ENCODE assay signal across 18 cellular contexts in genomic region chr10:1293636-1294440, GRCh38.
DNase-seq lines count a peak whose midpoint lies in the region; ATAC-seq and TF ChIP-seq lines count a peak whose summit lies in the region.
"Had no signal": no experiment of that assay in that cellular context is flagged by ENCODE, and none has a peak within 500 bp of the region (broad histone marks: within the 10 kb centered on the region; RNA-seq: fewer than 3 reads in every experiment).

No MANE protein-coding gene starts in this region.

- peaks cover 0 to 3% (median 0%) of the 10 kb centered on the region in 5 experiments for H3K9me3 Mint-ChIP-seq in brain
- no peaks in the 10 kb centered on the region for H3K9me3 Mint-ChIP-seq in naive thymus-derived CD4-positive, alpha-beta T cell
- H3K9me3 Mint-ChIP-seq: activated CD4-positive, alpha-beta T cell treated with anti-CD3 and anti-CD28 coated beads, Interleukin-2, amount 10 ng/mL, durations not matched to agents 7 days and 5 days; activated naive CD4-positive, alpha-beta T cell treated with anti-CD3 and anti-CD28 coated beads, Interleukin-2, amount 50 U/mL, for 72 hours; immature natural killer cell had no signal

- no peak for ATAC-seq in naive thymus-derived CD4-positive, alpha-beta T cell
- ATAC-seq: activated naive CD4-positive, alpha-beta T cell treated with anti-CD3 and anti-CD28 coated beads, Interleukin-2, amount 50 U/mL, for 72 hours; psoas muscle had no signal

- H4K20me1 ChIP-seq in mammary epithelial cell (ENCODE audit: insufficient read depth, low read length) = no peaks in the 10 kb centered on the region

- no TSS peak for BruUV-seq in mammary epithelial cell (replicated peaks; lab: Mats Ljungman, UMichigan)

- dilution Hi-C loops in mammary epithelial cell (cut with HindIII; ENCODE audit: low sequenced_read_pairs) = no loop called here

- DNase-seq in ELF-1 (ENCODE audit: low read depth, low spot score) = peak; percentile 45
- DNase-seq in iPS-NIHi7 (ENCODE audit: extremely low spot score) = peak; percentile 49
- DNase-seq in posterior cingulate gyrus = peak in 6 of 10 donors; percentile 23 to 89 (median 62)
- no peak for DNase-seq in naive thymus-derived CD4-positive, alpha-beta T cell
- DNase-seq in iPS-NIHi11 (ENCODE audit: low spot score) = no peak
- DNase-seq in effector CD8-positive, alpha-beta T cell (lab: John Stamatoyannopoulos, UW) = no peak
- no peak for DNase-seq in mammary epithelial cell
- DNase-seq: activated CD4-positive, alpha-beta T cell treated with anti-CD3 and anti-CD28 coated beads, Interleukin-2, amount 10 ng/mL, durations not matched to agents 7 days and 5 days; foreskin fibroblast; immature natural killer cell; KBM-7; NCI-H1092; NCI-H446 treated with DMSO at 0.1 percent for 48 hours; psoas muscle; T1000 had no signal

- no peak overlapping the region for H3K9ac ChIP-seq in mammary epithelial cell (ENCODE audit: insufficient read depth, low read length)

- H3K4me1 ChIP-seq in naive thymus-derived CD4-positive, alpha-beta T cell (ENCODE audit: control insufficient read depth in 2 of 2, insufficient read depth in 2 of 2, low read length in 2 of 2) = no peaks in the 10 kb centered on the region
- peaks cover 12% of the 10 kb centered on the region for H3K4me1 ChIP-seq in mammary epithelial cell (ENCODE audit: insufficient read depth, low read length)
- H3K4me1 ChIP-seq: breast epithelium, psoas muscle had no signal

- peaks cover 4% of the 10 kb centered on the region for H3K27me3 Mint-ChIP-seq in brain
- H3K27me3 Mint-ChIP-seq in naive thymus-derived CD4-positive, alpha-beta T cell = peaks cover 8 to 21% (median 20%) of the 10 kb centered on the region in 5 donors

- CTCF ChIA-PET in naive thymus-derived CD4-positive, alpha-beta T cell (lab: Charles Lee) = no interaction called here
- CTCF ChIA-PET in mammary epithelial cell (lab: Charles Lee; ENCODE audit: low non-redundant PET) = no interaction called here

- H3K4me3 Mint-ChIP-seq in brain = peak overlapping the region; percentile 19 to 71 (median 54)
- H3K4me3 Mint-ChIP-seq in naive thymus-derived CD4-positive, alpha-beta T cell = no peak overlapping the region
- H3K4me3 Mint-ChIP-seq: activated CD4-positive, alpha-beta T cell treated with anti-CD3 and anti-CD28 coated beads, Interleukin-2, amount 10 ng/mL, durations not matched to agents 7 days and 5 days; immature natural killer cell had no signal

- no peaks in the 10 kb centered on the region for H3K36me3 ChIP-seq in naive thymus-derived CD4-positive, alpha-beta T cell (ENCODE audit: control insufficient read depth in 2 of 3, insufficient read depth in 3 of 3, low read length in 3 of 3)
- H3K36me3 ChIP-seq in mammary epithelial cell (ENCODE audit: insufficient read depth, low read length) = no peaks in the 10 kb centered on the region
- H3K36me3 ChIP-seq: breast epithelium had no signal

- H3K36me3 Mint-ChIP-seq in brain = no peaks in the 10 kb centered on the region
- H3K36me3 Mint-ChIP-seq in naive thymus-derived CD4-positive, alpha-beta T cell = peaks cover 0 to 3% (median 0%) of the 10 kb centered on the region in 5 donors
- H3K36me3 Mint-ChIP-seq: activated naive CD4-positive, alpha-beta T cell treated with anti-CD3 and anti-CD28 coated beads, Interleukin-2, amount 50 U/mL, for 72 hours; immature natural killer cell had no signal

- no peaks in the 10 kb centered on the region for H3K9me3 ChIP-seq in naive thymus-derived CD4-positive, alpha-beta T cell (ENCODE audit: control insufficient read depth in 2 of 3, low read length in 3 of 3)
- peaks cover 6% of the 10 kb centered on the region for H3K9me3 ChIP-seq in mammary epithelial cell (replicated peaks; ENCODE audit: insufficient read depth, low read length)
- H3K9me3 ChIP-seq: breast epithelium, psoas muscle had no signal

- H2AFZ ChIP-seq in mammary epithelial cell (ENCODE audit: low read depth, low read length) = no peak overlapping the region

- H3K4me1 Mint-ChIP-seq in brain = peaks cover 93% of the 10 kb centered on the region
- H3K4me1 Mint-ChIP-seq in naive thymus-derived CD4-positive, alpha-beta T cell = peaks cover under 1 to 21% (median 11%) of the 10 kb centered on the region in 7 donors

- POLR2A ChIA-PET in naive thymus-derived CD4-positive, alpha-beta T cell (lab: Charles Lee) = no interaction called here

- H3K4me3 ChIP-seq in naive thymus-derived CD4-positive, alpha-beta T cell (ENCODE audit: low read length) = no peak overlapping the region
- H3K4me3 ChIP-seq in mammary epithelial cell (replicated peaks in 1 of 3; ENCODE audit: insufficient read depth in 1 of 3, low read depth in 2 of 3, low read length in 3 of 3) = no peak overlapping the region
- H3K4me3 ChIP-seq: breast epithelium, psoas muscle had no signal

- H3K79me2 ChIP-seq in mammary epithelial cell (ENCODE audit: insufficient read depth, low read length) = no peaks in the 10 kb centered on the region

- no peak overlapping the region for H3K4me2 ChIP-seq in mammary epithelial cell (ENCODE audit: insufficient read depth, low read depth, low read length)

- in situ Hi-C loops in mammary epithelial cell (cut with MboI; ENCODE audit: low sequenced_read_pairs in 2 of 2) = no loop called here

- no peak for TF ChIP-seq CTCF in brain (conservative IDR thresholded peaks at IDR 0.05)
- no peak for TF ChIP-seq CTCF in mammary epithelial cell (conservative IDR thresholded peaks at IDR 0.05 in 1 of 2, IDR thresholded peaks at IDR 0.05 in 1 of 2; ENCODE audit: extremely low read depth in 1 of 2, insufficient read depth in 1 of 2, low read depth in 1 of 2, low read length in 2 of 2)

- WGBS in mammary epithelial cell (ENCODE audit: low coverage, missing lambda C conversion rate) = 53% methylated on average over 8 of the region's 10 CpGs

- intact Hi-C loops in posterior cingulate gyrus (cut with DNase I) = no loop called here
- intact Hi-C loops in naive thymus-derived CD4-positive, alpha-beta T cell (cut with micrococcal nuclease) = no loop called here
- intact Hi-C loops in mammary epithelial cell (cut with micrococcal nuclease) = no loop called here

- peak overlapping the region; percentile 19 to 100 (median 91) for H3K27ac Mint-ChIP-seq in brain
- H3K27ac Mint-ChIP-seq in naive thymus-derived CD4-positive, alpha-beta T cell = no peak overlapping the region
- H3K27ac Mint-ChIP-seq: activated CD4-positive, alpha-beta T cell treated with anti-CD3 and anti-CD28 coated beads, Interleukin-2, amount 10 ng/mL, durations not matched to agents 7 days and 5 days; activated naive CD4-positive, alpha-beta T cell treated with anti-CD3 and anti-CD28 coated beads, Interleukin-2, amount 50 U/mL, for 72 hours; immature natural killer cell had no signal

- H3K27ac ChIP-seq in naive thymus-derived CD4-positive, alpha-beta T cell (ENCODE audit: low read depth, low read length) = no peak overlapping the region
- no peak overlapping the region for H3K27ac ChIP-seq in mammary epithelial cell (ENCODE audit: insufficient read depth, low read depth, low read length)
- H3K27ac ChIP-seq: breast epithelium, psoas muscle had no signal

- H3K27me3 ChIP-seq in naive thymus-derived CD4-positive, alpha-beta T cell (ENCODE audit: control insufficient read depth in 2 of 2, insufficient read depth in 2 of 2, low read length in 2 of 2) = no peaks in the 10 kb centered on the region
- no peaks in the 10 kb centered on the region for H3K27me3 ChIP-seq in mammary epithelial cell (ENCODE audit: insufficient read depth, low read length)

Comparison
In these comparisons a context has a peak if more than half of its experiments do, and no peak if none do; other contexts are left out.
1. DNase-seq: peak in ELF-1 (single experiment), iPS-NIHi7 (single experiment) and posterior cingulate gyrus (6 of 10); none in naive thymus-derived CD4-positive, alpha-beta T cell (0 of 9), iPS-NIHi11 (single experiment), effector CD8-positive, alpha-beta T cell (single experiment) and mammary epithelial cell (single experiment).
2. H3K27ac Mint-ChIP-seq: peak in brain (5 of 5); none in naive thymus-derived CD4-positive, alpha-beta T cell (0 of 9).
3. H3K4me3 Mint-ChIP-seq: peak in brain (5 of 5); none in naive thymus-derived CD4-positive, alpha-beta T cell (0 of 10).